26 cellular contexts compared by ENCODE assay signal in genomic region chr10:70604106-70604505, GRCh38. TPM values are rescaled to one million over a fixed set of nuclear protein-coding genes. Genes with fewer than 3 reads are reported as not detected.
DNase-seq lines count a peak whose midpoint lies in the region; ATAC-seq, FAIRE-seq and TF ChIP-seq lines count a peak whose summit lies in the region.
"Had no signal": no experiment of that assay in that cellular context is flagged by ENCODE, and none has a peak within 500 bp of the region (broad histone marks: within the 10 kb centered on the region; RNA-seq: fewer than 3 reads in every experiment).

No MANE protein-coding gene starts in this region.

- peaks cover 7% of the 10 kb centered on the region for H3K36me3 ChIP-seq in CD8-positive, alpha-beta memory T cell (ENCODE audit: insufficient read depth, low read length)
- H3K36me3 ChIP-seq: tibial nerve had no signal

- peaks cover 6 to 28% (median 14%) of the 10 kb centered on the region in 3 donors for H3K36me3 Mint-ChIP-seq in CD8-positive, alpha-beta memory T cell
- peaks cover 5% of the 10 kb centered on the region for H3K36me3 Mint-ChIP-seq in T-cell
- H3K36me3 Mint-ChIP-seq in naive thymus-derived CD8-positive, alpha-beta T cell = peaks cover 4 to 12% (median 5%) of the 10 kb centered on the region in 3 donors
- H3K36me3 Mint-ChIP-seq: WTC11 had no signal

- POLR2A ChIA-PET in CD8-positive, alpha-beta memory T cell (lab: Charles Lee) = interaction anchor here (0.7 to 1.5 kb wide), 2 partner anchors 20 to 284 kb away, joined by 4 read pairs; no protein-coding TSS in a partner anchor
- POLR2A ChIA-PET in T-cell (lab: Charles Lee) = no interaction called here
- POLR2A ChIA-PET in naive thymus-derived CD8-positive, alpha-beta T cell (lab: Charles Lee) = no interaction called here

- TF ChIP-seq CTCF in coronary artery (IDR thresholded peaks at IDR 0.05) = no peak

- peaks cover 47 to 71% (median 56%) of the 10 kb centered on the region in 3 donors for H3K4me1 Mint-ChIP-seq in CD8-positive, alpha-beta memory T cell
- peaks cover 50 to 59% (median 55%) of the 10 kb centered on the region in 3 donors for H3K4me1 Mint-ChIP-seq in T-cell
- peaks cover 31 to 69% (median 65%) of the 10 kb centered on the region in 4 donors for H3K4me1 Mint-ChIP-seq in naive thymus-derived CD8-positive, alpha-beta T cell
- H3K4me1 Mint-ChIP-seq: WTC11 had no signal

- FAIRE-seq in H54 (lab: Jason Lieb, UNC) = no peak
- FAIRE-seq: bronchial epithelial cell, GM12892, GM19239, kidney had no signal

- H3K9me3 ChIP-seq in CD8-positive, alpha-beta memory T cell (ENCODE audit: low read length) = no peaks in the 10 kb centered on the region
- H3K9me3 ChIP-seq: tibial nerve had no signal

- no peaks in the 10 kb centered on the region for H3K27me3 ChIP-seq in CD8-positive, alpha-beta memory T cell (ENCODE audit: insufficient read depth, low read length, poor library complexity, severe bottlenecking)
- H3K27me3 ChIP-seq: tibial nerve had no signal

- no peaks in the 10 kb centered on the region for H3K27me3 Mint-ChIP-seq in CD8-positive, alpha-beta memory T cell
- H3K27me3 Mint-ChIP-seq in T-cell = no peaks in the 10 kb centered on the region
- no peaks in the 10 kb centered on the region for H3K27me3 Mint-ChIP-seq in naive thymus-derived CD8-positive, alpha-beta T cell

- H3K4me3 ChIP-seq in CD8-positive, alpha-beta memory T cell (ENCODE audit: low read length) = no peak overlapping the region
- H3K4me3 ChIP-seq in coronary artery = no peak overlapping the region
- H3K4me3 ChIP-seq: smooth muscle cell, tibial nerve had no signal

- no peak for ATAC-seq in T-cell (replicated peaks in 1 of 4)
- ATAC-seq in naive thymus-derived CD8-positive, alpha-beta T cell = no peak
- ATAC-seq: WTC11 had no signal

- TF ChIP-seq POLR2A in H54 (IDR thresholded peaks at IDR 0.05; ENCODE audit: low read depth, low read length) = no peak

- peak overlapping the region; percentile 94 to 100 (median 99) for H3K4me3 Mint-ChIP-seq in CD8-positive, alpha-beta memory T cell
- H3K4me3 Mint-ChIP-seq in T-cell = peak overlapping the region in 2 of 3 donors; percentile 91 to 96
- peak overlapping the region in 4 of 10 donors; percentile 41 to 99 (median 93) for H3K4me3 Mint-ChIP-seq in naive thymus-derived CD8-positive, alpha-beta T cell
- H3K4me3 Mint-ChIP-seq: WTC11 had no signal

- H3K9me3 Mint-ChIP-seq in CD8-positive, alpha-beta memory T cell = peaks cover 0 to 4% (median 0%) of the 10 kb centered on the region in 5 donors
- peaks cover 0 to 4% (median 4%) of the 10 kb centered on the region in 3 donors for H3K9me3 Mint-ChIP-seq in T-cell
- peaks cover 0 to 7% (median 2%) of the 10 kb centered on the region in 9 donors for H3K9me3 Mint-ChIP-seq in naive thymus-derived CD8-positive, alpha-beta T cell

- H3K4me1 ChIP-seq in CD8-positive, alpha-beta memory T cell (ENCODE audit: insufficient read depth, low read length) = peaks cover 58% of the 10 kb centered on the region
- H3K4me1 ChIP-seq: tibial nerve had no signal

- peak; percentile 20 for DNase-seq in NCI-H1436 (lab: John Stamatoyannopoulos, UW)
- no peak for DNase-seq in NCI-H1436 treated with DMSO at 0.1 percent for 48 hours (lab: John Stamatoyannopoulos, UW)
- no peak for DNase-seq in CD8-positive, alpha-beta memory T cell
- no peak for DNase-seq in T-cell
- DNase-seq in naive thymus-derived CD8-positive, alpha-beta T cell = no peak
- DNase-seq in H54 (ENCODE audit: insufficient read length, low spot score) = no peak
- no peak for DNase-seq in coronary artery (ENCODE audit: low spot score)
- no peak for DNase-seq in kidney tubule cell (ENCODE audit: low spot score)
- DNase-seq: activated effector memory CD4-positive, alpha-beta T cell treated with anti-CD3 and anti-CD28 coated beads, Interleukin-2, amount 50 U/mL, for 16 hours; AML-193; COR-L47; cortex of kidney; DND-41; kidney; NCI-H1092 treated with DMSO at 0.1 percent for 48 hours; NCI-H69; stimulated activated CD4-positive, alpha-beta T cell treated with anti-CD3 and anti-CD28 coated beads, Interleukin-4, amount 100 ng/mL, for 1 hour had no signal

- H3K27ac ChIP-seq in CD8-positive, alpha-beta memory T cell (ENCODE audit: low read depth, low read length) = peak overlapping the region; percentile 70
- H3K27ac ChIP-seq in coronary artery = no peak overlapping the region
- H3K27ac ChIP-seq: tibial nerve had no signal

- CTCF ChIA-PET in CD8-positive, alpha-beta memory T cell (lab: Charles Lee) = interaction anchor here (2.8 kb wide), 1 partner anchor 45 kb away, joined by 15 read pairs; no protein-coding TSS in a partner anchor
- CTCF ChIA-PET in T-cell (lab: Charles Lee) = no interaction called here

- peak overlapping the region; percentile 91 to 99 (median 97) for H3K27ac Mint-ChIP-seq in CD8-positive, alpha-beta memory T cell
- H3K27ac Mint-ChIP-seq in T-cell = peak overlapping the region; percentile 93 to 99
- H3K27ac Mint-ChIP-seq in naive thymus-derived CD8-positive, alpha-beta T cell = peak overlapping the region in 8 of 10 donors; percentile 96 to 100 (median 98)

RNA-seq across cellular contexts. Expression of gene PRF1, which starts 1.6 kb away (rescaled TPM):
- 10 to 100 TPM; 94.8 to 95.7 TPM for total RNA-seq in CD8-positive, alpha-beta memory T cell
- polyA plus RNA-seq in CD8-positive, alpha-beta memory T cell = 762 TPM
- total RNA-seq in T-cell = 100 to 1,000 TPM in 1 of 5 donors, 10 to 100 TPM in 4; 32.6 to 146 (median 63.0) TPM
- total RNA-seq in naive thymus-derived CD8-positive, alpha-beta T cell = 10 to 100 TPM; 14.7 to 16.8 TPM
- 100 to 1,000 TPM in 1 of 3 donors, 10 to 100 TPM in 2; 58.3 to 435 (median 84.3) TPM for polyA plus RNA-seq in naive thymus-derived CD8-positive, alpha-beta T cell
- total RNA-seq: A172, bronchial epithelial cell, LHCN-M2, lung microvascular endothelial cell, smooth muscle cell had no signal
- polyA plus RNA-seq: smooth muscle cell had no signal
